ENCODE assay signal across 1 cellular context in genomic region chr2:161166538-161167409, GRCh38.
TF ChIP-seq lines count a peak whose summit lies in the region.

No MANE protein-coding gene starts in this region.

TF ChIP-seq in WTC11, 78 proteins besides CTCF, POLR2A, EP300 and RAD21 (continued from another document):
- TF ChIP-seq, protein P1, sequence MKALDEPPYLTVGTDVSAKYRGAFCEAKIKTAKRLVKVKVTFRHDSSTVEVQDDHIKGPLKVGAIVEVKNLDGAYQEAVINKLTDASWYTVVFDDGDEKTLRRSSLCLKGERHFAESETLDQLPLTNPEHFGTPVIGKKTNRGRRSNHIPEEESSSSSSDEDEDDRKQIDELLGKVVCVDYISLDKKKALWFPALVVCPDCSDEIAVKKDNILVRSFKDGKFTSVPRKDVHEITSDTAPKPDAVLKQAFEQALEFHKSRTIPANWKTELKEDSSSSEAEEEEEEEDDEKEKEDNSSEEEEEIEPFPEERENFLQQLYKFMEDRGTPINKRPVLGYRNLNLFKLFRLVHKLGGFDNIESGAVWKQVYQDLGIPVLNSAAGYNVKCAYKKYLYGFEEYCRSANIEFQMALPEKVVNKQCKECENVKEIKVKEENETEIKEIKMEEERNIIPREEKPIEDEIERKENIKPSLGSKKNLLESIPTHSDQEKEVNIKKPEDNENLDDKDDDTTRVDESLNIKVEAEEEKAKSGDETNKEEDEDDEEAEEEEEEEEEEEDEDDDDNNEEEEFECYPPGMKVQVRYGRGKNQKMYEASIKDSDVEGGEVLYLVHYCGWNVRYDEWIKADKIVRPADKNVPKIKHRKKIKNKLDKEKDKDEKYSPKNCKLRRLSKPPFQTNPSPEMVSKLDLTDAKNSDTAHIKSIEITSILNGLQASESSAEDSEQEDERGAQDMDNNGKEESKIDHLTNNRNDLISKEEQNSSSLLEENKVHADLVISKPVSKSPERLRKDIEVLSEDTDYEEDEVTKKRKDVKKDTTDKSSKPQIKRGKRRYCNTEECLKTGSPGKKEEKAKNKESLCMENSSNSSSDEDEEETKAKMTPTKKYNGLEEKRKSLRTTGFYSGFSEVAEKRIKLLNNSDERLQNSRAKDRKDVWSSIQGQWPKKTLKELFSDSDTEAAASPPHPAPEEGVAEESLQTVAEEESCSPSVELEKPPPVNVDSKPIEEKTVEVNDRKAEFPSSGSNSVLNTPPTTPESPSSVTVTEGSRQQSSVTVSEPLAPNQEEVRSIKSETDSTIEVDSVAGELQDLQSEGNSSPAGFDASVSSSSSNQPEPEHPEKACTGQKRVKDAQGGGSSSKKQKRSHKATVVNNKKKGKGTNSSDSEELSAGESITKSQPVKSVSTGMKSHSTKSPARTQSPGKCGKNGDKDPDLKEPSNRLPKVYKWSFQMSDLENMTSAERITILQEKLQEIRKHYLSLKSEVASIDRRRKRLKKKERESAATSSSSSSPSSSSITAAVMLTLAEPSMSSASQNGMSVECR (CRISPR knock-in tag; IDR thresholded peaks at IDR 0.05; ENCODE audit: borderline replicate concordance): no peak
- no peak for TF ChIP-seq CBFB (CRISPR knock-in tag; IDR thresholded peaks at IDR 0.05; ENCODE audit: low read depth)
- no peak for TF ChIP-seq NFYB (CRISPR knock-in tag; conservative IDR thresholded peaks at IDR 0.05; ENCODE audit: low read depth)
- TF ChIP-seq NR1H2 (CRISPR knock-in tag; IDR thresholded peaks at IDR 0.05): no peak
- no peak for TF ChIP-seq SP1 (CRISPR knock-in tag; conservative IDR thresholded peaks at IDR 0.05)
- TF ChIP-seq, protein P2, sequence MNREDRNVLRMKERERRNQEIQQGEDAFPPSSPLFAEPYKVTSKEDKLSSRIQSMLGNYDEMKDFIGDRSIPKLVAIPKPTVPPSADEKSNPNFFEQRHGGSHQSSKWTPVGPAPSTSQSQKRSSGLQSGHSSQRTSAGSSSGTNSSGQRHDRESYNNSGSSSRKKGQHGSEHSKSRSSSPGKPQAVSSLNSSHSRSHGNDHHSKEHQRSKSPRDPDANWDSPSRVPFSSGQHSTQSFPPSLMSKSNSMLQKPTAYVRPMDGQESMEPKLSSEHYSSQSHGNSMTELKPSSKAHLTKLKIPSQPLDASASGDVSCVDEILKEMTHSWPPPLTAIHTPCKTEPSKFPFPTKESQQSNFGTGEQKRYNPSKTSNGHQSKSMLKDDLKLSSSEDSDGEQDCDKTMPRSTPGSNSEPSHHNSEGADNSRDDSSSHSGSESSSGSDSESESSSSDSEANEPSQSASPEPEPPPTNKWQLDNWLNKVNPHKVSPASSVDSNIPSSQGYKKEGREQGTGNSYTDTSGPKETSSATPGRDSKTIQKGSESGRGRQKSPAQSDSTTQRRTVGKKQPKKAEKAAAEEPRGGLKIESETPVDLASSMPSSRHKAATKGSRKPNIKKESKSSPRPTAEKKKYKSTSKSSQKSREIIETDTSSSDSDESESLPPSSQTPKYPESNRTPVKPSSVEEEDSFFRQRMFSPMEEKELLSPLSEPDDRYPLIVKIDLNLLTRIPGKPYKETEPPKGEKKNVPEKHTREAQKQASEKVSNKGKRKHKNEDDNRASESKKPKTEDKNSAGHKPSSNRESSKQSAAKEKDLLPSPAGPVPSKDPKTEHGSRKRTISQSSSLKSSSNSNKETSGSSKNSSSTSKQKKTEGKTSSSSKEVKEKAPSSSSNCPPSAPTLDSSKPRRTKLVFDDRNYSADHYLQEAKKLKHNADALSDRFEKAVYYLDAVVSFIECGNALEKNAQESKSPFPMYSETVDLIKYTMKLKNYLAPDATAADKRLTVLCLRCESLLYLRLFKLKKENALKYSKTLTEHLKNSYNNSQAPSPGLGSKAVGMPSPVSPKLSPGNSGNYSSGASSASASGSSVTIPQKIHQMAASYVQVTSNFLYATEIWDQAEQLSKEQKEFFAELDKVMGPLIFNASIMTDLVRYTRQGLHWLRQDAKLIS (CRISPR knock-in tag; IDR thresholded peaks at IDR 0.05; ENCODE audit: borderline replicate concordance): no peak
- TF ChIP-seq TP53 (CRISPR knock-in tag; IDR thresholded peaks at IDR 0.05): no peak
TF ChIP-seq in WTC11: peak in this region for 0.
